ENCODE assay signal across 8 cellular contexts in genomic region chr15:47384316-47384715, GRCh38.
DNase-seq lines count a peak whose midpoint lies in the region; ATAC-seq, FAIRE-seq and TF ChIP-seq lines count a peak whose summit lies in the region.

No MANE protein-coding gene starts in this region.

- H3K4ac ChIP-seq in H1 (replicated peaks; ENCODE audit: insufficient read length, low read depth, low read length) (no peak overlapping the region), mesenchymal stem cell (ENCODE audit: low read depth in 1 of 2, low read length in 2 of 2) (no peak overlapping the region)

- no peaks in the 10 kb centered on the region for H3K23me2 ChIP-seq in H1 (ENCODE audit: low read depth, low read length)

- DNase-seq in BJ (ENCODE audit: low read depth), result peak; percentile 34
- peak; percentile 61 for DNase-seq in NCI-H446 treated with DMSO at 0.1 percent for 48 hours (lab: John Stamatoyannopoulos, UW)
- DNase-seq in H1 (ENCODE audit: low read depth in 1 of 2, low spot score in 2 of 2), result peak in 1 of 2 experiments; percentile 7
- DNase-seq in mesenchymal stem cell, result peak; percentile 94
- DNase-seq in activated naive CD8-positive, alpha-beta T cell treated with anti-CD3 and anti-CD28 coated beads, Interleukin-2, amount 50 U/mL, for 24 hours, result no peak
- DNase-seq in germinal center (ENCODE audit: low spot score), result no peak
- no peak for DNase-seq in NCI-H1105 (lab: John Stamatoyannopoulos, UW)

- no peak for TF ChIP-seq POLR2A in H1 (IDR thresholded peaks at IDR 0.05; ENCODE audit: control extremely low read depth in 1 of 2, low read depth in 2 of 2, low read length in 2 of 2)

- H3K4me1 Mint-ChIP-seq in activated naive CD8-positive, alpha-beta T cell treated with anti-CD3 and anti-CD28 coated beads, Interleukin-2, amount 50 U/mL, for 24 hours, result no peaks in the 10 kb centered on the region

- ATAC-seq in activated naive CD8-positive, alpha-beta T cell treated with anti-CD3 and anti-CD28 coated beads, Interleukin-2, amount 50 U/mL, for 24 hours, result no peak
- ATAC-seq in HG03097 (IDR thresholded peaks at IDR 0.05; ENCODE audit: low FRiP score, unreplicated experiment), result no peak

- WGBS in H1 (ENCODE audit: extremely low coverage in 1 of 2, insufficient coverage in 1 of 2, insufficient read length in 1 of 2, insufficient replicate concordance in 2 of 2, low coverage in 1 of 2, low lambda C conversion rate in 2 of 2, missing lambda C conversion rate in 1 of 2), 2 experiments, result 74% methylated on average over 3 of the region's 3 CpGs; no CpG with 5 or more reads in 1 of the 2 experiments
- WGBS in mesenchymal stem cell, result 4% methylated on average over 3 of the region's 3 CpGs

- no peaks in the 10 kb centered on the region for H3K9me3 Mint-ChIP-seq in activated naive CD8-positive, alpha-beta T cell treated with anti-CD3 and anti-CD28 coated beads, Interleukin-2, amount 50 U/mL, for 24 hours

- no peak overlapping the region for H2BK120ac ChIP-seq in H1 (replicated peaks; ENCODE audit: low read depth, low read length)
- H2BK120ac ChIP-seq in mesenchymal stem cell (ENCODE audit: low read depth, low read length), result no peak overlapping the region

- H3K36me3 Mint-ChIP-seq in activated naive CD8-positive, alpha-beta T cell treated with anti-CD3 and anti-CD28 coated beads, Interleukin-2, amount 50 U/mL, for 24 hours (ENCODE audit: low read depth), result no peaks in the 10 kb centered on the region

- H3K79me1 ChIP-seq in H1 (ENCODE audit: low read depth, low read length), result no peaks in the 10 kb centered on the region
- no peaks in the 10 kb centered on the region for H3K79me1 ChIP-seq in mesenchymal stem cell (replicated peaks; ENCODE audit: low read length, poor library complexity, severe bottlenecking)

- H3K4me1 ChIP-seq in H1 (replicated peaks in 1 of 4; ENCODE audit: control insufficient read depth in 3 of 4, insufficient read depth in 4 of 4, low read length in 3 of 4), result peaks cover 0 to 3% (median 0%) of the 10 kb centered on the region in 4 experiments; a peak in 1 of 7 replicates
- H3K4me1 ChIP-seq in mesenchymal stem cell (ENCODE audit: control insufficient read depth, insufficient read depth, low read depth, low read length), result peaks cover 2% of the 10 kb centered on the region

- H3K4me2 ChIP-seq in H1 (ENCODE audit: insufficient read depth in 1 of 2, low read depth in 2 of 2, low read length in 2 of 2), result no peak overlapping the region
- no peak overlapping the region for H3K4me2 ChIP-seq in mesenchymal stem cell (ENCODE audit: low read length, poor library complexity, severe bottlenecking)

- H4K5ac ChIP-seq in H1 (ENCODE audit: insufficient read length, low read depth, low read length), result no peak overlapping the region

- TF ChIP-seq CTCF in BJ (IDR thresholded peaks at IDR 0.05; ENCODE audit: insufficient read depth, low read depth, low read length), result 0 out of 2 replicates have a peak, but pooled peaks have one; percentile 5
- TF ChIP-seq CTCF in H1 (IDR thresholded peaks at IDR 0.05; ENCODE audit: control extremely low read depth in 1 of 3, insufficient read depth in 1 of 3, low read depth in 1 of 3, low read length in 3 of 3), result no peak

- no peak overlapping the region for H3K4me3 Mint-ChIP-seq in activated naive CD8-positive, alpha-beta T cell treated with anti-CD3 and anti-CD28 coated beads, Interleukin-2, amount 50 U/mL, for 24 hours

- 0 out of 2 replicates have a peak overlapping the region, but pooled peaks have one; percentile 61 for H2BK20ac ChIP-seq in H1 (ENCODE audit: low read length)

- H4K91ac ChIP-seq in H1 (replicated peaks; ENCODE audit: insufficient read length, low read length) (no peak overlapping the region), mesenchymal stem cell (ENCODE audit: low read length) (no peak overlapping the region)

- H3K27ac ChIP-seq in H1 (ENCODE audit: low read depth, low read length) (no peak overlapping the region), mesenchymal stem cell (ENCODE audit: low read length, poor library complexity, severe bottlenecking) (peak overlapping the region; percentile 60)

- H4K8ac ChIP-seq in H1 (ENCODE audit: extremely low read depth, insufficient read depth, low read length) (no peak overlapping the region), mesenchymal stem cell (ENCODE audit: low read length) (no peak overlapping the region)

- no peak overlapping the region for H3K14ac ChIP-seq in H1 (ENCODE audit: insufficient read length)
- no peak overlapping the region for H3K14ac ChIP-seq in mesenchymal stem cell (ENCODE audit: low read length in 2 of 2)

- CTCF ChIA-PET in BJ (lab: Yijun Ruan, JAX) (interaction anchor here (2.0 kb wide), 1 partner anchor 11 kb away, joined by 8 read pairs; no protein-coding TSS in a partner anchor), H1 (lab: Charles Lee; ENCODE audit: partially characterized antibody) (interaction anchor here (1.1 to 2.9 kb wide), 4 partner anchors 11 to 604 kb away, joined by 3 to 21 read pairs (median 6); no protein-coding TSS in a partner anchor)

- H2AK5ac ChIP-seq in H1 (ENCODE audit: low read depth, low read length) (no peak overlapping the region), mesenchymal stem cell (ENCODE audit: low read length, severe bottlenecking) (no peak overlapping the region)

- H4K20me1 ChIP-seq in H1 (replicated peaks in 1 of 2; ENCODE audit: control insufficient read depth in 1 of 2, insufficient read depth in 2 of 2, low read length in 2 of 2), result no peaks in the 10 kb centered on the region

- H3K27ac Mint-ChIP-seq in activated naive CD8-positive, alpha-beta T cell treated with anti-CD3 and anti-CD28 coated beads, Interleukin-2, amount 50 U/mL, for 24 hours, result no peak overlapping the region

- H3K4me3 ChIP-seq in BJ (ENCODE audit: low read depth, low read length) (no peak overlapping the region), H1 (ENCODE audit: extremely low read depth in 1 of 4, insufficient read depth in 2 of 4, low read depth in 3 of 4, low read length in 4 of 4) (no peak overlapping the region), mesenchymal stem cell (ENCODE audit: insufficient read depth in 1 of 2, low read depth in 1 of 2, low read length in 2 of 2) (no peak overlapping the region)

- no peak overlapping the region for H3K23ac ChIP-seq in H1 (ENCODE audit: insufficient read length)
- H3K23ac ChIP-seq in mesenchymal stem cell (ENCODE audit: low read length in 2 of 2), result no peak overlapping the region

- no peak overlapping the region for H3K9ac ChIP-seq in H1 (replicated peaks in 1 of 4; ENCODE audit: extremely low read depth in 1 of 4, low read depth in 3 of 4, low read length in 3 of 4)
- H3K9ac ChIP-seq in mesenchymal stem cell (ENCODE audit: low read length), result peak overlapping the region; percentile 63

- H3K56ac ChIP-seq in H1 (replicated peaks; ENCODE audit: insufficient read length, low read depth, low read length), result no peak overlapping the region

- H2AFZ ChIP-seq in H1 (ENCODE audit: low read length), result no peak overlapping the region
- H2AFZ ChIP-seq in mesenchymal stem cell (ENCODE audit: low read depth, low read length), result no peak overlapping the region

- H2BK5ac ChIP-seq in H1 (ENCODE audit: low read depth, low read length) (no peak overlapping the region), mesenchymal stem cell (ENCODE audit: low read depth, low read length, poor library complexity, severe bottlenecking) (no peak overlapping the region)

- POLR2A ChIA-PET in BJ (lab: Charles Lee) (no interaction called here), H1 (lab: Charles Lee; ENCODE audit: partially characterized antibody) (no interaction called here)

- H2BK12ac ChIP-seq in H1 (ENCODE audit: low read depth, low read length), result no peak overlapping the region
- no peak overlapping the region for H2BK12ac ChIP-seq in mesenchymal stem cell (ENCODE audit: low read length in 2 of 2)

- H3K18ac ChIP-seq in H1 (ENCODE audit: extremely low read depth, low read length) (no peak overlapping the region), mesenchymal stem cell (ENCODE audit: low read depth in 1 of 2, low read length in 2 of 2) (no peak overlapping the region)

- TF ChIP-seq EP300 in H1 (IDR thresholded peaks at IDR 0.05; ENCODE audit: borderline replicate concordance in 1 of 2, low read depth in 2 of 2, low read length in 2 of 2), result no peak

- no peaks in the 10 kb centered on the region for H3K36me3 ChIP-seq in BJ (ENCODE audit: control insufficient read depth, insufficient read depth, low read length)
- H3K36me3 ChIP-seq in H1 (ENCODE audit: control insufficient read depth in 2 of 4, insufficient read depth in 4 of 4, low read length in 3 of 4), result no peaks in the 10 kb centered on the region
- H3K36me3 ChIP-seq in mesenchymal stem cell (ENCODE audit: control insufficient read depth in 1 of 2, insufficient read depth in 2 of 2, low read depth in 1 of 2, low read length in 2 of 2), result no peaks in the 10 kb centered on the region

- H3K27me3 ChIP-seq in BJ (ENCODE audit: control insufficient read depth, insufficient read depth, low read length) (no peaks in the 10 kb centered on the region), H1 (replicated peaks in 1 of 4; ENCODE audit: control insufficient read depth in 3 of 4, extremely low read depth in 1 of 4, insufficient read depth in 3 of 4, low read length in 3 of 4) (0 out of 7 replicates have a peak, but pooled peaks cover 0 to 3% (median 0%) of the 10 kb centered on the region in 4 experiments), mesenchymal stem cell (ENCODE audit: control insufficient read depth in 1 of 2, insufficient read depth in 1 of 2, low read length in 2 of 2) (no peaks in the 10 kb centered on the region)

- no peaks in the 10 kb centered on the region for H3K9me3 ChIP-seq in H1 (ENCODE audit: insufficient read depth in 2 of 2, low read depth in 1 of 2, low read length in 1 of 2)
- no peaks in the 10 kb centered on the region for H3K9me3 ChIP-seq in mesenchymal stem cell (ENCODE audit: control insufficient read depth, low read length)

- no peaks in the 10 kb centered on the region for H3K79me2 ChIP-seq in H1 (ENCODE audit: control insufficient read depth in 1 of 2, insufficient read depth in 2 of 2, low read length in 2 of 2)

- no peak overlapping the region for H2BK15ac ChIP-seq in H1 (ENCODE audit: low read length)
- H2BK15ac ChIP-seq in mesenchymal stem cell (ENCODE audit: low read depth, poor library complexity, severe bottlenecking), result no peak overlapping the region

- FAIRE-seq in H1 (lab: Jason Lieb, UNC), result peak; percentile 28

- no peaks in the 10 kb centered on the region for H3K27me3 Mint-ChIP-seq in activated naive CD8-positive, alpha-beta T cell treated with anti-CD3 and anti-CD28 coated beads, Interleukin-2, amount 50 U/mL, for 24 hours

- TF ChIP-seq RAD21 in H1 (IDR thresholded peaks at IDR 0.05 in 1 of 2, conservative IDR thresholded peaks at IDR 0.05 in 1 of 2; ENCODE audit: low read depth in 2 of 2, low read length in 2 of 2), result no peak

TF ChIP-seq in H1, 55 proteins besides CTCF, POLR2A, EP300 and RAD21:
- no peak for TF ChIP-seq KDM5A (IDR thresholded peaks at IDR 0.05; ENCODE audit: low read length)
- no peak for TF ChIP-seq EZH2 (IDR thresholded peaks at IDR 0.05; ENCODE audit: low read depth, low read length, severe bottlenecking)

Comparison
In these comparisons a context has a peak if more than half of its experiments do, and no peak if none do; other contexts are left out.
1. DNase-seq: peak in BJ (single experiment), NCI-H446 treated with DMSO at 0.1 percent for 48 hours (single experiment) and mesenchymal stem cell (single experiment); none in activated naive CD8-positive, alpha-beta T cell treated with anti-CD3 and anti-CD28 coated beads, Interleukin-2, amount 50 U/mL, for 24 hours (single experiment), germinal center (single experiment) and NCI-H1105 (single experiment).